17 cellular contexts compared by ENCODE assay signal in genomic region chr7:11636274-11636673, GRCh38.
DNase-seq lines count a peak whose midpoint lies in the region; ATAC-seq, FAIRE-seq and TF ChIP-seq lines count a peak whose summit lies in the region.
"Had no signal": no experiment of that assay in that cellular context is flagged by ENCODE, and none has a peak within 500 bp of the region (broad histone marks: within the 10 kb centered on the region; RNA-seq: fewer than 3 reads in every experiment).

No MANE protein-coding gene starts in this region.

- no peak overlapping the region for H3K9ac ChIP-seq in H9 (ENCODE audit: extremely low read depth, insufficient read length, low read length)
- no peak overlapping the region for H3K9ac ChIP-seq in kidney (ENCODE audit: low read length in 2 of 2)

- H3K36me3 ChIP-seq in kidney (ENCODE audit: control insufficient read depth in 1 of 2, insufficient read depth in 2 of 2, low read length in 2 of 2), result no peaks in the 10 kb centered on the region
- H3K36me3 ChIP-seq: HAP-1 had no signal

- no peaks in the 10 kb centered on the region for H3K23me2 ChIP-seq in H9 (ENCODE audit: insufficient read length, low read depth, low read length, poor library complexity, severe bottlenecking)

- H3K79me1 ChIP-seq in H9 (ENCODE audit: insufficient read depth, low read depth, low read length, poor library complexity, severe bottlenecking), result no peaks in the 10 kb centered on the region

- no peak overlapping the region for H3K56ac ChIP-seq in H9 (ENCODE audit: insufficient read length, low read depth, low read length)

- peak overlapping the region in 1 of 3 experiments; percentile 35; a peak in 2 of 7 replicates for H3K27ac Mint-ChIP-seq in H9
- H3K27ac Mint-ChIP-seq in WTC11, result no peak overlapping the region; the same call in 1 of the 2 replicates
- no peak overlapping the region for H3K27ac Mint-ChIP-seq in activated T-helper 17 cell treated with anti-CD3 and anti-CD28 coated beads, Interleukin-2, amount 50 U/mL, for 72 hours
- H3K27ac Mint-ChIP-seq: CD8-positive, alpha-beta T cell had no signal

- no peak overlapping the region for H4K91ac ChIP-seq in H9 (ENCODE audit: insufficient read length, low read depth, low read length)

- H3K4me3 ChIP-seq in kidney (ENCODE audit: low read length in 2 of 2), result no peak overlapping the region
- H3K4me3 ChIP-seq: HAP-1 had no signal

- no peak overlapping the region for H3K14ac ChIP-seq in H9 (ENCODE audit: insufficient read depth, low read length)

- no peak overlapping the region for H3K23ac ChIP-seq in H9 (ENCODE audit: insufficient read length, low read depth, low read length)

- H3K27me3 Mint-ChIP-seq in H9 (ENCODE audit: low read depth) (no peaks in the 10 kb centered on the region), WTC11 (ENCODE audit: low read depth) (no peaks in the 10 kb centered on the region)
- H3K27me3 Mint-ChIP-seq in activated T-helper 17 cell treated with anti-CD3 and anti-CD28 coated beads, Interleukin-2, amount 50 U/mL, for 72 hours, result no peaks in the 10 kb centered on the region

- H3K9me3 ChIP-seq in H9 (ENCODE audit: control insufficient read depth, low read depth, low read length), result no peaks in the 10 kb centered on the region
- H3K9me3 ChIP-seq in kidney (ENCODE audit: control insufficient read depth in 1 of 2, low read length in 2 of 2), result no peaks in the 10 kb centered on the region
- H3K9me3 ChIP-seq: HAP-1 had no signal

- H3K4me2 ChIP-seq in H9 (ENCODE audit: insufficient read depth, insufficient read length, low read length), result no peak overlapping the region

- H2AFZ ChIP-seq in H9 (ENCODE audit: low read length), result no peak overlapping the region

- ATAC-seq in WTC11, result peak; percentile 71
- no peak for ATAC-seq in activated T-helper 17 cell treated with anti-CD3 and anti-CD28 coated beads, Interleukin-2, amount 50 U/mL, for 72 hours (replicated peaks)
- ATAC-seq: CD8-positive, alpha-beta T cell had no signal

- no peak overlapping the region for H2BK20ac ChIP-seq in H9 (ENCODE audit: low read depth, low read length, poor library complexity, severe bottlenecking)

- H2BK15ac ChIP-seq in H9 (ENCODE audit: low read depth, low read length), result no peak overlapping the region

- CTCF ChIA-PET in WTC11 (lab: Charles Lee), result interaction anchor here (0.7 to 0.8 kb wide), 2 partner anchors 9 to 21 kb away, joined by 3 read pairs; no protein-coding TSS in a partner anchor

- no peak overlapping the region for H3K18ac ChIP-seq in H9 (ENCODE audit: insufficient read length, low read depth, low read length)

- no peak overlapping the region for H2AK5ac ChIP-seq in H9 (ENCODE audit: insufficient read length, low read length)

- H3K79me2 ChIP-seq in H9 (ENCODE audit: insufficient read depth, low read length), result no peaks in the 10 kb centered on the region; the same call in 1 of the 2 replicates

- TF ChIP-seq CTCF in H9 (conservative IDR thresholded peaks at IDR 0.05) (no peak), WTC11 (IDR thresholded peaks at IDR 0.05) (no peak), kidney (IDR thresholded peaks at IDR 0.05; ENCODE audit: borderline replicate concordance, extremely low read depth, insufficient read depth) (no peak)

- H3K9me3 Mint-ChIP-seq in H9 (no peaks in the 10 kb centered on the region), WTC11 (no peaks in the 10 kb centered on the region)
- no peaks in the 10 kb centered on the region for H3K9me3 Mint-ChIP-seq in activated T-helper 17 cell treated with anti-CD3 and anti-CD28 coated beads, Interleukin-2, amount 50 U/mL, for 72 hours
- H3K9me3 Mint-ChIP-seq: CD8-positive, alpha-beta T cell had no signal

- H3K27me3 ChIP-seq in H9 (ENCODE audit: insufficient read depth, low read length), result no peaks in the 10 kb centered on the region

- H4K20me1 ChIP-seq in H9 (ENCODE audit: control insufficient read depth, insufficient read depth, insufficient read length), result no peaks in the 10 kb centered on the region

- H3K36me3 Mint-ChIP-seq in H9 (ENCODE audit: insufficient read depth in 1 of 3, low read depth in 3 of 3) (no peaks in the 10 kb centered on the region; a peak in 1 of 7 replicates), WTC11 (no peaks in the 10 kb centered on the region)
- H3K36me3 Mint-ChIP-seq in activated T-helper 17 cell treated with anti-CD3 and anti-CD28 coated beads, Interleukin-2, amount 50 U/mL, for 72 hours (ENCODE audit: low read depth), result no peaks in the 10 kb centered on the region
- H3K36me3 Mint-ChIP-seq: CD14-positive monocyte; CD8-positive, alpha-beta T cell had no signal

- no peak overlapping the region for H2BK5ac ChIP-seq in H9 (ENCODE audit: insufficient read length, low read length)

- H3K4ac ChIP-seq in H9 (ENCODE audit: low read depth, low read length), result no peak overlapping the region

- no peak overlapping the region for H2BK12ac ChIP-seq in H9 (ENCODE audit: insufficient read length, low read depth, low read length)

- H3K4me1 ChIP-seq in H9 (ENCODE audit: insufficient read depth, low read length) (no peaks in the 10 kb centered on the region), kidney (ENCODE audit: control insufficient read depth in 1 of 2, insufficient read depth in 1 of 2, low read depth in 1 of 2, low read length in 2 of 2) (no peaks in the 10 kb centered on the region)
- H3K4me1 ChIP-seq: HAP-1 had no signal

- WGBS in H9 (ENCODE audit: extremely low coverage, insufficient read length, low lambda C conversion rate), result no CpG with 5 or more reads among the region's 19 CpGs

- no peak overlapping the region for H4K8ac ChIP-seq in H9 (replicated peaks; ENCODE audit: insufficient read length, low read depth, low read length)

- H3K27ac ChIP-seq in H9 (ENCODE audit: insufficient read length, low read depth, low read length) (no peak overlapping the region), kidney (ENCODE audit: low read depth in 2 of 2, low read length in 2 of 2) (no peak overlapping the region)

- POLR2A ChIA-PET in WTC11 (lab: Charles Lee), result no interaction called here

- H3T11ph ChIP-seq in H9 (ENCODE audit: low read length), result no peak overlapping the region

- no peak overlapping the region for H2BK120ac ChIP-seq in H9 (ENCODE audit: low read depth, low read length, poor library complexity, severe bottlenecking)

- no peak overlapping the region for H4K5ac ChIP-seq in H9 (ENCODE audit: insufficient read length, low read depth, low read length)

- H3K4me1 Mint-ChIP-seq in H9, result peaks cover 6 to 9% of the 10 kb centered on the region in 2 experiments
- H3K4me1 Mint-ChIP-seq in WTC11, result peaks cover 13% of the 10 kb centered on the region
- H3K4me1 Mint-ChIP-seq in activated T-helper 17 cell treated with anti-CD3 and anti-CD28 coated beads, Interleukin-2, amount 50 U/mL, for 72 hours, result no peaks in the 10 kb centered on the region
- H3K4me1 Mint-ChIP-seq: CD14-positive monocyte had no signal

- H3K4me3 Mint-ChIP-seq in H9, result no peak overlapping the region
- H3K4me3 Mint-ChIP-seq in WTC11, result no peak overlapping the region
- no peak overlapping the region for H3K4me3 Mint-ChIP-seq in activated T-helper 17 cell treated with anti-CD3 and anti-CD28 coated beads, Interleukin-2, amount 50 U/mL, for 72 hours
- H3K4me3 Mint-ChIP-seq: CD14-positive monocyte; CD8-positive, alpha-beta T cell had no signal

- intact Hi-C loops in kidney (cut with DNase I), result no loop called here
- intact Hi-C loops in posterior vena cava (cut with DNase I), result no loop called here

- peak; percentile 31 for DNase-seq in H9
- DNase-seq in WTC11 (ENCODE audit: low spot score), result peak; percentile 17
- peak; percentile 54 for DNase-seq in kidney
- peak; percentile 67 for DNase-seq in posterior vena cava (ENCODE audit: low spot score)
- no peak for DNase-seq in activated effector memory CD4-positive, alpha-beta T cell treated with Interleukin-2 at 50 U/mL for 16 hours
- DNase-seq in NCI-H748 treated with DMSO at 0.1 percent for 48 hours (lab: John Stamatoyannopoulos, UW), result no peak
- DNase-seq: CD8-positive, alpha-beta T cell; COR-L47; DMS153; DND-41; GDM1; GOT3 had no signal

- FAIRE-seq in kidney (lab: Jason Lieb, UNC), result no peak
- FAIRE-seq: D721Med, GM12892 had no signal

TF ChIP-seq in WTC11, 78 proteins besides CTCF, POLR2A, EP300 and RAD21 (continues in another document):
- TF ChIP-seq PRDM15 (CRISPR knock-in tag; IDR thresholded peaks at IDR 0.05) (no peak), IRF1 (CRISPR knock-in tag; IDR thresholded peaks at IDR 0.05) (no peak), NR2C2 (CRISPR knock-in tag; IDR thresholded peaks at IDR 0.05) (no peak), ZBTB21 (CRISPR knock-in tag; IDR thresholded peaks at IDR 0.05; ENCODE audit: borderline replicate concordance) (no peak), FOXK1 (CRISPR knock-in tag; IDR thresholded peaks at IDR 0.05) (no peak)

Comparison
In these comparisons a context has a peak if more than half of its experiments do, and no peak if none do; other contexts are left out.
1. DNase-seq: peak in H9 (single experiment), WTC11 (single experiment), kidney (single experiment) and posterior vena cava (single experiment); none in activated effector memory CD4-positive, alpha-beta T cell treated with Interleukin-2 at 50 U/mL for 16 hours (single experiment) and NCI-H748 treated with DMSO at 0.1 percent for 48 hours (single experiment).